Comparison of ENCODE assay signal across 25 cellular contexts in genomic region chr5:68540798-68541590, GRCh38.
"Had no signal": no experiment of that assay in that cellular context is flagged by ENCODE, and none has a peak within 500 bp of the region (broad histone marks: within the 10 kb centered on the region; RNA-seq: fewer than 3 reads in every experiment).

No MANE protein-coding gene starts in this region.

- H3K4me3 ChIP-seq: esophagus squamous epithelium, right atrium auricular region, tibial nerve had no signal

- FAIRE-seq: bronchial epithelial cell, frontal cortex, TTC549 had no signal

- H3K9me3 ChIP-seq: esophagus squamous epithelium, right atrium auricular region, tibial nerve had no signal

- H3K4me3 Mint-ChIP-seq: activated CD8-positive, alpha-beta memory T cell treated with anti-CD3 and anti-CD28 coated beads, Interleukin-2, amount 10 ng/mL, durations not matched to agents 7 days and 5 days; activated CD8-positive, alpha-beta T cell treated with anti-CD3 and anti-CD28 coated beads, Interleukin-2, amount 10 ng/mL, durations not matched to agents 7 days and 5 days; activated naive CD4-positive, alpha-beta T cell treated with anti-CD3 and anti-CD28 coated beads, Interleukin-2, amount 50 U/mL, for 24 hours; activated naive CD8-positive, alpha-beta T cell treated with anti-CD3 and anti-CD28 coated beads, Interleukin-2, amount 50 U/mL, for 24 hours; central memory CD8-positive, alpha-beta T cell; mesothelial cell of epicardium; naive B cell; neural crest cell had no signal

- H3K4me1 ChIP-seq: tibial nerve had no signal

- H3K27ac Mint-ChIP-seq: activated CD8-positive, alpha-beta memory T cell treated with anti-CD3 and anti-CD28 coated beads, Interleukin-2, amount 10 ng/mL, durations not matched to agents 7 days and 5 days; activated CD8-positive, alpha-beta T cell treated with anti-CD3 and anti-CD28 coated beads, Interleukin-2, amount 10 ng/mL, durations not matched to agents 7 days and 5 days; activated naive CD4-positive, alpha-beta T cell treated with anti-CD3 and anti-CD28 coated beads, Interleukin-2, amount 50 U/mL, for 24 hours; activated naive CD8-positive, alpha-beta T cell treated with anti-CD3 and anti-CD28 coated beads, Interleukin-2, amount 50 U/mL, for 24 hours; activated T-helper 2 cell treated with anti-CD3 and anti-CD28 coated beads, Interferon-gamma antibody, Interleukin-2, Interleukin-4, amounts not matched to agents 10 μg/mL and 5 μg/mL and 100 μg/mL, durations not matched to agents 14 hours and 24 hours and 36 hours; mesothelial cell of epicardium had no signal

- H3K36me3 ChIP-seq: esophagus squamous epithelium, right atrium auricular region, tibial nerve had no signal

- DNase-seq: activated CD4-positive, alpha-beta T cell treated with anti-CD3 and anti-CD28 coated beads for 1 hour; activated CD8-positive, alpha-beta memory T cell treated with anti-CD3 and anti-CD28 coated beads, Interleukin-2, amount 10 ng/mL, durations not matched to agents 7 days and 5 days; activated CD8-positive, alpha-beta T cell treated with anti-CD3 and anti-CD28 coated beads, Interleukin-2, amount 10 ng/mL, durations not matched to agents 7 days and 5 days; activated naive CD8-positive, alpha-beta T cell treated with anti-CD3 and anti-CD28 coated beads, Interleukin-2, amount 50 U/mL, for 24 hours; activated T-cell treated with anti-CD3 and anti-CD28 coated beads, Interleukin-2, amount 50 U/mL, for 48 hours; dermis blood vessel endothelial cell; effector CD4-positive, alpha-beta T cell; esophagus squamous epithelium; islet precursor cell; mammary epithelial cell; naive B cell; occipital lobe; stimulated activated naive CD4-positive, alpha-beta T cell; T-helper 9 cell had no signal

- H3K27ac ChIP-seq: epithelial cell of prostate, esophagus squamous epithelium, right atrium auricular region, tibial nerve had no signal

- H3K27me3 ChIP-seq: right atrium auricular region, tibial nerve had no signal

- H3K36me3 Mint-ChIP-seq: activated CD8-positive, alpha-beta memory T cell treated with anti-CD3 and anti-CD28 coated beads, Interleukin-2, amount 10 ng/mL, durations not matched to agents 7 days and 5 days; activated naive CD4-positive, alpha-beta T cell treated with anti-CD3 and anti-CD28 coated beads, Interleukin-2, amount 50 U/mL, for 24 hours; mesothelial cell of epicardium; naive B cell had no signal

- H3K4me1 Mint-ChIP-seq: activated CD8-positive, alpha-beta memory T cell treated with anti-CD3 and anti-CD28 coated beads, Interleukin-2, amount 10 ng/mL, durations not matched to agents 7 days and 5 days; central memory CD8-positive, alpha-beta T cell had no signal

- H3K9me3 Mint-ChIP-seq: activated naive CD4-positive, alpha-beta T cell treated with anti-CD3 and anti-CD28 coated beads, Interleukin-2, amount 50 U/mL, for 24 hours; activated naive CD8-positive, alpha-beta T cell treated with anti-CD3 and anti-CD28 coated beads, Interleukin-2, amount 50 U/mL, for 24 hours; activated T-helper 2 cell treated with anti-CD3 and anti-CD28 coated beads, Interferon-gamma antibody, Interleukin-2, Interleukin-4, amounts not matched to agents 10 μg/mL and 5 μg/mL and 100 μg/mL, durations not matched to agents 14 hours and 24 hours and 36 hours; central memory CD8-positive, alpha-beta T cell; mesothelial cell of epicardium; naive B cell; neural crest cell had no signal

- ATAC-seq: activated CD8-positive, alpha-beta memory T cell treated with anti-CD3 and anti-CD28 coated beads, Interleukin-2, amount 10 ng/mL, durations not matched to agents 7 days and 5 days; activated CD8-positive, alpha-beta T cell treated with anti-CD3 and anti-CD28 coated beads, Interleukin-2, amount 10 ng/mL, durations not matched to agents 7 days and 5 days; activated naive CD8-positive, alpha-beta T cell treated with anti-CD3 and anti-CD28 coated beads, Interleukin-2, amount 50 U/mL, for 24 hours had no signal
